Comparison of ENCODE assay signal across 1 cellular context in the genomic region with DNA sequence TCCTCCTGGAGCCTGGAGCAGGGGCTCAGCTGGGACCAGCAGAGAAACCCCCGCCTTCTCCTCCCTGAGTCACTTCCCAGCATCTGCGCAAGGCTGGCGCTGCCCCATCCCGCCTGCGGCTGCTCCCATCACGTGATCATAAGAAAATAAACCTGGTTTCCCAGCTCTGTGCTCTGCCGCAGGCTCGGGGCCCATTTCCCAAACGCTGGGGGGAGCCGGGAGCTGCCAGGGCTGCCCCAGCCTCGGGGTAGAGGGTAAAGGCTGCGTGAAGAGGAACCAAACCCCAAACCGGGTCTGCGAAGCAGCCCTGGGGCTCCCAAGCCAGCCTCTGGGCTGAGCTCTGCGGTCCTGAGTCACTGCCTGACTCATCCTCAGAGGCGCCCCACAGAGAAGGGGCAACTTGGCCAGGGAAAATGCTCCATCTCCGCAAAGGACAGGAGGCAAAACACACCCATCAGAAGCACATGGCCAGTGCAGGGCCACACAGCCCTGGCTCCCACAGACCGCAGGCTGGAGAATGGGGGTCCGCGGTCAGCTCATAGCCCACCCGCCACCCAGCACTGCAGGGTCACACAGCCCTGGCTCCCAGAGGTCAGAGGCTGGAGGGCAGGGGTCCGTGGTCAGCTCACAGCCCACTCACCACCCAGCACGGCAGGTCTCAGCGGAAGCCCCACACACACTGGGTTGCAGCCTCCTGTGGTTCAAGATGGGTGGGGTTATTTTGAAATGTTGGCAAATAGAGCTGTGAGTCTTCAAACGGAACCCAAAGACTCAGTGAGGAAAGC.
A peak's percentile ranks its signal among the peaks of the same experiment; 100 is the strongest.
TF ChIP-seq lines count a peak whose summit lies in the region.

No MANE protein-coding gene starts in this region.

TF ChIP-seq in K562, 482 proteins besides CTCF, POLR2A, EP300 and RAD21 (continued from another document and continues in another):
- TF ChIP-seq, protein P1, sequence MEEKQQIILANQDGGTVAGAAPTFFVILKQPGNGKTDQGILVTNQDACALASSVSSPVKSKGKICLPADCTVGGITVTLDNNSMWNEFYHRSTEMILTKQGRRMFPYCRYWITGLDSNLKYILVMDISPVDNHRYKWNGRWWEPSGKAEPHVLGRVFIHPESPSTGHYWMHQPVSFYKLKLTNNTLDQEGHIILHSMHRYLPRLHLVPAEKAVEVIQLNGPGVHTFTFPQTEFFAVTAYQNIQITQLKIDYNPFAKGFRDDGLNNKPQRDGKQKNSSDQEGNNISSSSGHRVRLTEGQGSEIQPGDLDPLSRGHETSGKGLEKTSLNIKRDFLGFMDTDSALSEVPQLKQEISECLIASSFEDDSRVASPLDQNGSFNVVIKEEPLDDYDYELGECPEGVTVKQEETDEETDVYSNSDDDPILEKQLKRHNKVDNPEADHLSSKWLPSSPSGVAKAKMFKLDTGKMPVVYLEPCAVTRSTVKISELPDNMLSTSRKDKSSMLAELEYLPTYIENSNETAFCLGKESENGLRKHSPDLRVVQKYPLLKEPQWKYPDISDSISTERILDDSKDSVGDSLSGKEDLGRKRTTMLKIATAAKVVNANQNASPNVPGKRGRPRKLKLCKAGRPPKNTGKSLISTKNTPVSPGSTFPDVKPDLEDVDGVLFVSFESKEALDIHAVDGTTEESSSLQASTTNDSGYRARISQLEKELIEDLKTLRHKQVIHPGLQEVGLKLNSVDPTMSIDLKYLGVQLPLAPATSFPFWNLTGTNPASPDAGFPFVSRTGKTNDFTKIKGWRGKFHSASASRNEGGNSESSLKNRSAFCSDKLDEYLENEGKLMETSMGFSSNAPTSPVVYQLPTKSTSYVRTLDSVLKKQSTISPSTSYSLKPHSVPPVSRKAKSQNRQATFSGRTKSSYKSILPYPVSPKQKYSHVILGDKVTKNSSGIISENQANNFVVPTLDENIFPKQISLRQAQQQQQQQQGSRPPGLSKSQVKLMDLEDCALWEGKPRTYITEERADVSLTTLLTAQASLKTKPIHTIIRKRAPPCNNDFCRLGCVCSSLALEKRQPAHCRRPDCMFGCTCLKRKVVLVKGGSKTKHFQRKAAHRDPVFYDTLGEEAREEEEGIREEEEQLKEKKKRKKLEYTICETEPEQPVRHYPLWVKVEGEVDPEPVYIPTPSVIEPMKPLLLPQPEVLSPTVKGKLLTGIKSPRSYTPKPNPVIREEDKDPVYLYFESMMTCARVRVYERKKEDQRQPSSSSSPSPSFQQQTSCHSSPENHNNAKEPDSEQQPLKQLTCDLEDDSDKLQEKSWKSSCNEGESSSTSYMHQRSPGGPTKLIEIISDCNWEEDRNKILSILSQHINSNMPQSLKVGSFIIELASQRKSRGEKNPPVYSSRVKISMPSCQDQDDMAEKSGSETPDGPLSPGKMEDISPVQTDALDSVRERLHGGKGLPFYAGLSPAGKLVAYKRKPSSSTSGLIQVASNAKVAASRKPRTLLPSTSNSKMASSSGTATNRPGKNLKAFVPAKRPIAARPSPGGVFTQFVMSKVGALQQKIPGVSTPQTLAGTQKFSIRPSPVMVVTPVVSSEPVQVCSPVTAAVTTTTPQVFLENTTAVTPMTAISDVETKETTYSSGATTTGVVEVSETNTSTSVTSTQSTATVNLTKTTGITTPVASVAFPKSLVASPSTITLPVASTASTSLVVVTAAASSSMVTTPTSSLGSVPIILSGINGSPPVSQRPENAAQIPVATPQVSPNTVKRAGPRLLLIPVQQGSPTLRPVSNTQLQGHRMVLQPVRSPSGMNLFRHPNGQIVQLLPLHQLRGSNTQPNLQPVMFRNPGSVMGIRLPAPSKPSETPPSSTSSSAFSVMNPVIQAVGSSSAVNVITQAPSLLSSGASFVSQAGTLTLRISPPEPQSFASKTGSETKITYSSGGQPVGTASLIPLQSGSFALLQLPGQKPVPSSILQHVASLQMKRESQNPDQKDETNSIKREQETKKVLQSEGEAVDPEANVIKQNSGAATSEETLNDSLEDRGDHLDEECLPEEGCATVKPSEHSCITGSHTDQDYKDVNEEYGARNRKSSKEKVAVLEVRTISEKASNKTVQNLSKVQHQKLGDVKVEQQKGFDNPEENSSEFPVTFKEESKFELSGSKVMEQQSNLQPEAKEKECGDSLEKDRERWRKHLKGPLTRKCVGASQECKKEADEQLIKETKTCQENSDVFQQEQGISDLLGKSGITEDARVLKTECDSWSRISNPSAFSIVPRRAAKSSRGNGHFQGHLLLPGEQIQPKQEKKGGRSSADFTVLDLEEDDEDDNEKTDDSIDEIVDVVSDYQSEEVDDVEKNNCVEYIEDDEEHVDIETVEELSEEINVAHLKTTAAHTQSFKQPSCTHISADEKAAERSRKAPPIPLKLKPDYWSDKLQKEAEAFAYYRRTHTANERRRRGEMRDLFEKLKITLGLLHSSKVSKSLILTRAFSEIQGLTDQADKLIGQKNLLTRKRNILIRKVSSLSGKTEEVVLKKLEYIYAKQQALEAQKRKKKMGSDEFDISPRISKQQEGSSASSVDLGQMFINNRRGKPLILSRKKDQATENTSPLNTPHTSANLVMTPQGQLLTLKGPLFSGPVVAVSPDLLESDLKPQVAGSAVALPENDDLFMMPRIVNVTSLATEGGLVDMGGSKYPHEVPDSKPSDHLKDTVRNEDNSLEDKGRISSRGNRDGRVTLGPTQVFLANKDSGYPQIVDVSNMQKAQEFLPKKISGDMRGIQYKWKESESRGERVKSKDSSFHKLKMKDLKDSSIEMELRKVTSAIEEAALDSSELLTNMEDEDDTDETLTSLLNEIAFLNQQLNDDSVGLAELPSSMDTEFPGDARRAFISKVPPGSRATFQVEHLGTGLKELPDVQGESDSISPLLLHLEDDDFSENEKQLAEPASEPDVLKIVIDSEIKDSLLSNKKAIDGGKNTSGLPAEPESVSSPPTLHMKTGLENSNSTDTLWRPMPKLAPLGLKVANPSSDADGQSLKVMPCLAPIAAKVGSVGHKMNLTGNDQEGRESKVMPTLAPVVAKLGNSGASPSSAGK (IDR thresholded peaks at IDR 0.05) = peak; percentile 47
- no peak for TF ChIP-seq ZNF217 (CRISPR knock-in tag; IDR thresholded peaks at IDR 0.05)
- no peak for TF ChIP-seq GTF3C2 (IDR thresholded peaks at IDR 0.05; ENCODE audit: borderline replicate concordance, extremely low read depth, insufficient read length)
- TF ChIP-seq, protein P2, sequence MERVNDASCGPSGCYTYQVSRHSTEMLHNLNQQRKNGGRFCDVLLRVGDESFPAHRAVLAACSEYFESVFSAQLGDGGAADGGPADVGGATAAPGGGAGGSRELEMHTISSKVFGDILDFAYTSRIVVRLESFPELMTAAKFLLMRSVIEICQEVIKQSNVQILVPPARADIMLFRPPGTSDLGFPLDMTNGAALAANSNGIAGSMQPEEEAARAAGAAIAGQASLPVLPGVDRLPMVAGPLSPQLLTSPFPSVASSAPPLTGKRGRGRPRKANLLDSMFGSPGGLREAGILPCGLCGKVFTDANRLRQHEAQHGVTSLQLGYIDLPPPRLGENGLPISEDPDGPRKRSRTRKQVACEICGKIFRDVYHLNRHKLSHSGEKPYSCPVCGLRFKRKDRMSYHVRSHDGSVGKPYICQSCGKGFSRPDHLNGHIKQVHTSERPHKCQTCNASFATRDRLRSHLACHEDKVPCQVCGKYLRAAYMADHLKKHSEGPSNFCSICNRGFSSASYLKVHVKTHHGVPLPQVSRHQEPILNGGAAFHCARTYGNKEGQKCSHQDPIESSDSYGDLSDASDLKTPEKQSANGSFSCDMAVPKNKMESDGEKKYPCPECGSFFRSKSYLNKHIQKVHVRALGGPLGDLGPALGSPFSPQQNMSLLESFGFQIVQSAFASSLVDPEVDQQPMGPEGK (CRISPR knock-in tag; IDR thresholded peaks at IDR 0.05; ENCODE audit: borderline replicate concordance) = no peak
- TF ChIP-seq ZSCAN29 (IDR thresholded peaks at IDR 0.05) = no peak
- no peak for TF ChIP-seq CEBPG (CRISPR knock-in tag; IDR thresholded peaks at IDR 0.05)
- no peak for TF ChIP-seq CEBPG (tag; conservative IDR thresholded peaks at IDR 0.05 in 1 of 2, IDR thresholded peaks at IDR 0.05 in 1 of 2)
- TF ChIP-seq RBFOX2 (IDR thresholded peaks at IDR 0.05; ENCODE audit: low read depth, low read length) = peak; percentile 76
- no peak for TF ChIP-seq SNRNP70 (optimal IDR thresholded peaks at IDR 0.05; ENCODE audit: low read depth, low read length)
- TF ChIP-seq MEF2A (IDR thresholded peaks at IDR 0.05; ENCODE audit: control insufficient read depth, low read depth, low read length) = no peak
- TF ChIP-seq IRF9 (tag; IDR thresholded peaks at IDR 0.05) = no peak
- TF ChIP-seq TCF7 (IDR thresholded peaks at IDR 0.05; ENCODE audit: borderline replicate concordance) = no peak
- TF ChIP-seq MIER1 (IDR thresholded peaks at IDR 0.05; ENCODE audit: low read depth) = no peak
- TF ChIP-seq RBM22 (IDR thresholded peaks at IDR 0.05; ENCODE audit: low read depth, low read length, poor library complexity, severe bottlenecking) = no peak
- TF ChIP-seq POLR3A (IDR thresholded peaks at IDR 0.05; ENCODE audit: borderline replicate concordance, extremely low read depth, insufficient read depth, insufficient read length) = no peak
- no peak for TF ChIP-seq PURB (CRISPR knock-in tag; IDR thresholded peaks at IDR 0.05; ENCODE audit: low read depth)
- TF ChIP-seq POLR2B (IDR thresholded peaks at IDR 0.05; ENCODE audit: low read depth, partially characterized antibody) = peak; percentile 28
- TF ChIP-seq SIX5 (IDR thresholded peaks at IDR 0.05; ENCODE audit: borderline replicate concordance in 1 of 2, insufficient read depth in 1 of 2, low read depth in 1 of 2, low read length in 2 of 2) = no peak
- TF ChIP-seq, protein P3, sequence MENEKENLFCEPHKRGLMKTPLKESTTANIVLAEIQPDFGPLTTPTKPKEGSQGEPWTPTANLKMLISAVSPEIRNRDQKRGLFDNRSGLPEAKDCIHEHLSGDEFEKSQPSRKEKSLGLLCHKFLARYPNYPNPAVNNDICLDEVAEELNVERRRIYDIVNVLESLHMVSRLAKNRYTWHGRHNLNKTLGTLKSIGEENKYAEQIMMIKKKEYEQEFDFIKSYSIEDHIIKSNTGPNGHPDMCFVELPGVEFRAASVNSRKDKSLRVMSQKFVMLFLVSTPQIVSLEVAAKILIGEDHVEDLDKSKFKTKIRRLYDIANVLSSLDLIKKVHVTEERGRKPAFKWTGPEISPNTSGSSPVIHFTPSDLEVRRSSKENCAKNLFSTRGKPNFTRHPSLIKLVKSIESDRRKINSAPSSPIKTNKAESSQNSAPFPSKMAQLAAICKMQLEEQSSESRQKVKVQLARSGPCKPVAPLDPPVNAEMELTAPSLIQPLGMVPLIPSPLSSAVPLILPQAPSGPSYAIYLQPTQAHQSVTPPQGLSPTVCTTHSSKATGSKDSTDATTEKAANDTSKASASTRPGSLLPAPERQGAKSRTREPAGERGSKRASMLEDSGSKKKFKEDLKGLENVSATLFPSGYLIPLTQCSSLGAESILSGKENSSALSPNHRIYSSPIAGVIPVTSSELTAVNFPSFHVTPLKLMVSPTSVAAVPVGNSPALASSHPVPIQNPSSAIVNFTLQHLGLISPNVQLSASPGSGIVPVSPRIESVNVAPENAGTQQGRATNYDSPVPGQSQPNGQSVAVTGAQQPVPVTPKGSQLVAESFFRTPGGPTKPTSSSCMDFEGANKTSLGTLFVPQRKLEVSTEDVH (IDR thresholded peaks at IDR 0.05; ENCODE audit: low read depth, partially characterized antibody) = no peak
- no peak for TF ChIP-seq BCL6 (CRISPR knock-in tag; IDR thresholded peaks at IDR 0.05)
- TF ChIP-seq CTBP1 (IDR thresholded peaks at IDR 0.05; ENCODE audit: borderline replicate concordance) = peak; percentile 87
- TF ChIP-seq MAFG (tag; conservative IDR thresholded peaks at IDR 0.05) = peak; percentile 67
- TF ChIP-seq ZNF77 (CRISPR knock-in tag; IDR thresholded peaks at IDR 0.05) = no peak
- no peak for TF ChIP-seq XRCC5 (IDR thresholded peaks at IDR 0.05; ENCODE audit: low read depth, low read length)
- TF ChIP-seq MYNN (IDR thresholded peaks at IDR 0.05) = peak; percentile 82
- TF ChIP-seq MYNN (CRISPR knock-in tag; IDR thresholded peaks at IDR 0.05) = no peak
- TF ChIP-seq, protein P4, sequence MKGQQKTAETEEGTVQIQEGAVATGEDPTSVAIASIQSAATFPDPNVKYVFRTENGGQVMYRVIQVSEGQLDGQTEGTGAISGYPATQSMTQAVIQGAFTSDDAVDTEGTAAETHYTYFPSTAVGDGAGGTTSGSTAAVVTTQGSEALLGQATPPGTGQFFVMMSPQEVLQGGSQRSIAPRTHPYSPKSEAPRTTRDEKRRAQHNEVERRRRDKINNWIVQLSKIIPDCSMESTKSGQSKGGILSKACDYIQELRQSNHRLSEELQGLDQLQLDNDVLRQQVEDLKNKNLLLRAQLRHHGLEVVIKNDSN (CRISPR knock-in tag; IDR thresholded peaks at IDR 0.05) = peak; percentile 93
- no peak for TF ChIP-seq ZNF143 (CRISPR knock-in tag; IDR thresholded peaks at IDR 0.05)
- no peak for TF ChIP-seq CREBBP (IDR thresholded peaks at IDR 0.05; ENCODE audit: low read depth, low read length)
- TF ChIP-seq ZNF41 (CRISPR knock-in tag; conservative IDR thresholded peaks at IDR 0.05) = no peak
- TF ChIP-seq NR2F6 (CRISPR knock-in tag; IDR thresholded peaks at IDR 0.05) = no peak
- TF ChIP-seq DNMT1 (IDR thresholded peaks at IDR 0.05) = no peak
- no peak for TF ChIP-seq ZNF584 (CRISPR knock-in tag; IDR thresholded peaks at IDR 0.05; ENCODE audit: low read depth)
